In the genomic region with DNA sequence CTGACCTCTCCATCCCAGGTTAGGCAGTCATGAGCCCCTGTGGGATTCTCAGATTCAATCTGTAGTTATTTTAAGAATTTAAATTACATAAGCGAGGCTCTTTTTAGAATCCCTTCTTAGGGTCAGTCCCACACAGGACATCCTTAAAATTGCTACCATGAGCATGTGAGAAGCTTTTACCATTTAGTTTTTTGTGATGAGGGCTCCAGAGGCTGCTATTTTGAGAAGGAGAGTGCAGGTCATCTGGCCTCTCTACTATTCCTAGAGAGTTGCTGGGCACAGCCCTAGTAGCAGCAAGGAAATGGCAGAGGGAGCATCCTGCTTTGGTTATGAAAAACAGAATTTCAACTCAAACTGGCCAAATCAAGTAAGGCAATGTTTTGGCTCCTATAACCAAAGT, we compare ENCODE assay signal across 5 cellular contexts. TPM values are rescaled to one million over a fixed set of nuclear protein-coding genes. Genes with fewer than 3 reads are reported as not detected.
"Had no signal": no experiment of that assay in that cellular context is flagged by ENCODE, and none has a peak within 500 bp of the region (broad histone marks: within the 10 kb centered on the region; RNA-seq: fewer than 3 reads in every experiment).

No MANE protein-coding gene starts in this region.

- DNase-seq: GM23248, HCEC 1CT, IMR-90 had no signal

- FAIRE-seq: HTR-8/SVneo, K562 had no signal

- H3K9ac ChIP-seq: GM23248 had no signal

- ATAC-seq: K562 had no signal

- H3K27ac ChIP-seq: GM23248 had no signal

- H2AFZ ChIP-seq: GM23248 had no signal

- H3K4me3 ChIP-seq: GM23248, K562 had no signal

RNA-seq across cellular contexts. Expression of a gene that starts 13.6 kb away (rescaled TPM):
- total RNA-seq: IMR-90, K562 had no signal
- polyA plus RNA-seq: IMR-90, K562 had no signal
